Comparison of ENCODE assay signal across 1 cellular context in genomic region chr13:105537113-105537512, GRCh38.
TF ChIP-seq lines count a peak whose summit lies in the region.

No MANE protein-coding gene starts in this region.

TF ChIP-seq in HepG2, 621 proteins besides CTCF, POLR2A, EP300 and RAD21 (continued from another document):
- TF ChIP-seq, protein P1, sequence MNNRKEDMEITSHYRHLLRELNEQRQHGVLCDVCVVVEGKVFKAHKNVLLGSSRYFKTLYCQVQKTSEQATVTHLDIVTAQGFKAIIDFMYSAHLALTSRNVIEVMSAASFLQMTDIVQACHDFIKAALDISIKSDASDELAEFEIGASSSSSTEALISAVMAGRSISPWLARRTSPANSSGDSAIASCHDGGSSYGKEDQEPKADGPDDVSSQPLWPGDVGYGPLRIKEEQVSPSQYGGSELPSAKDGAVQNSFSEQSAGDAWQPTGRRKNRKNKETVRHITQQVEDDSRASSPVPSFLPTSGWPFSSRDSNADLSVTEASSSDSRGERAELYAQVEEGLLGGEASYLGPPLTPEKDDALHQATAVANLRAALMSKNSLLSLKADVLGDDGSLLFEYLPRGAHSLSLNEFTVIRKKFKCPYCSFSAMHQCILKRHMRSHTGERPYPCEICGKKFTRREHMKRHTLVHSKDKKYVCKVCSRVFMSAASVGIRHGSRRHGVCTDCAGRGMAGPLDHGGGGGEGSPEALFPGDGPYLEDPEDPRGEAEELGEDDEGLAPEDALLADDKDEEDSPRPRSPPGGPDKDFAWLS (CRISPR knock-in tag; IDR thresholded peaks at IDR 0.05; ENCODE audit: borderline replicate concordance), result no peak
